8 cellular contexts compared by ENCODE assay signal in the genomic region with DNA sequence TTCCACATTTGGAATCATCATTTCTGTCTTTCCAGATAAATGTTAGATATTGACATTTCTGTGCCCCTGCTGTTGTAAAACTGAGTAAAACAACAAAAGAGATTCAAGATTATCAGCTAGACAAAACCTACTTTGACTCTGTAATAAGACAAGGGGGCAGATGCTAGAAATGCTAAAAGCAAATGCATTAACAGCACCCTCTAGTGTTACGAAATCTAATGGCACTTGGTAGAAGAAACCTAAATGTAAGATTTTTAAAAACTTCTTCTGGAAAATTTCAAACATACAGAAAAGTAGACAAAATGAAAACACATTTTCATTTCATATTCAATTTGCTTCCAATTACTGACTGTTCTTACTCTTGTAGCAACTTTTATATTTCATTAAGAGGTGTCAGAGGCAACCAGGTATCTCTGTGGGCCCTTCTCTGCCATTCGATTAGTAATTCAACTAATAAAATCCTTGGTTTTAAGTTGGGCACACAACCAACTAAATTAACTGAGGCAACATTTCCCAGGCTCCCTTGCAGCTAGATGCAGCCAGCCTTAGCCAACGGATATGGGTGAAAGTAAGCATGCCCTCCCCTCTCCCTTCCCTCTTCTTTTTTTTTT. TPM values are rescaled to one million over a fixed set of nuclear protein-coding genes. Genes with fewer than 3 reads are reported as not detected.
DNase-seq lines count a peak whose midpoint lies in the region; ATAC-seq, FAIRE-seq and TF ChIP-seq lines count a peak whose summit lies in the region.

No MANE protein-coding gene starts in this region.

- no peak for DNase-seq in BE2C
- DNase-seq in H54 (ENCODE audit: insufficient read length, low spot score): peak; percentile 19
- DNase-seq in NCI-H526 treated with DMSO at 0.1 percent for 48 hours (lab: John Stamatoyannopoulos, UW): peak; percentile 50
- DNase-seq in GM12878 (ENCODE audit: low read depth, low spot score): no peak
- no peak for DNase-seq in kidney epithelial cell (ENCODE audit: low read depth)
- DNase-seq in upper lobe of left lung: no peak
- no peak for DNase-seq in HEK293T (ENCODE audit: extremely low spot score)
- DNase-seq in activated CD4-positive, alpha-beta memory T cell treated with anti-CD3 and anti-CD28 coated beads, Interleukin-2, amount 10 ng/mL, durations not matched to agents 7 days and 5 days: no peak

- BruUV-seq in GM12878 (replicated peaks; lab: Mats Ljungman, UMichigan): no TSS peak

- peaks cover 5% of the 10 kb centered on the region for H3K36me3 Mint-ChIP-seq in activated CD4-positive, alpha-beta memory T cell treated with anti-CD3 and anti-CD28 coated beads, Interleukin-2, amount 10 ng/mL, durations not matched to agents 7 days and 5 days (ENCODE audit: low read depth)

- SMC1A ChIA-PET in GM12878 (lab: Charles Lee; ENCODE audit: uncharacterized antibody, unreplicated experiment): interaction anchor here (0.7 to 4.1 kb wide), 34 partner anchors 8 to 267 kb away, joined by 3 to 58 read pairs (median 4); no protein-coding TSS in a partner anchor

- RAD21 ChIA-PET in GM12878 (lab: Charles Lee; ENCODE audit: unreplicated experiment): interaction anchor here (0.5 to 5.3 kb wide), 25 partner anchors 9 to 1111 kb away, joined by 3 to 54 read pairs (median 4); a partner anchor contains a TSS

- no peak overlapping the region for H2AFZ ChIP-seq in GM12878 (ENCODE audit: control insufficient read depth, low read depth, low read length)

- POLR2A ChIA-PET in GM12878 (lab: Charles Lee) (interaction anchor here (0.7 to 1.9 kb wide), 8 partner anchors 9 to 197 kb away, joined by 3 to 8 read pairs (median 4); no protein-coding TSS in a partner anchor), HEK293T (lab: Yijun Ruan, JAX) (no interaction called here)
- POLR2A ChIA-PET in activated CD4-positive, alpha-beta memory T cell treated with anti-CD3 and anti-CD28 coated beads, Interleukin-2, amount 10 ng/mL, durations not matched to agents 7 days and 5 days (lab: Charles Lee): interaction anchor here (0.9 to 1.7 kb wide), 2 partner anchors 193 to 197 kb away, joined by 3 to 7 read pairs; no protein-coding TSS in a partner anchor

- no peak overlapping the region for H3K4me2 ChIP-seq in GM12878 (ENCODE audit: control insufficient read depth, insufficient read depth)

- H3K9me3 ChIP-seq in BE2C (no peaks in the 10 kb centered on the region), GM12878 (replicated peaks; ENCODE audit: control insufficient read depth, insufficient read depth, low read length) (no peaks in the 10 kb centered on the region; the same call in 2 of the 3 replicates), upper lobe of left lung (no peaks in the 10 kb centered on the region)

- H3K27ac ChIP-seq in GM12878 (ENCODE audit: control insufficient read depth, insufficient read depth): no peak overlapping the region
- no peak overlapping the region for H3K27ac ChIP-seq in upper lobe of left lung

- no peak overlapping the region for H3K27ac Mint-ChIP-seq in activated CD4-positive, alpha-beta memory T cell treated with anti-CD3 and anti-CD28 coated beads, Interleukin-2, amount 10 ng/mL, durations not matched to agents 7 days and 5 days

- TF ChIP-seq EP300 in GM12878 (IDR thresholded peaks at IDR 0.05; ENCODE audit: borderline replicate concordance in 1 of 2, control insufficient read depth in 1 of 2, low read depth in 2 of 2, low read length in 2 of 2) (no peak), upper lobe of left lung (IDR thresholded peaks at IDR 0.05) (no peak)

- intact Hi-C loops in GM12878 (cut with micrococcal nuclease; ENCODE audit: unreplicated experiment): loop anchor here (2.0 to 10.0 kb wide), 2 partner anchors 82 to 144 kb away; no protein-coding TSS in a partner anchor

- H3K27me3 ChIP-seq in BE2C (no peaks in the 10 kb centered on the region), GM12878 (replicated peaks in 1 of 2; ENCODE audit: control insufficient read depth in 2 of 2, insufficient read depth in 2 of 2, low read length in 1 of 2) (no peaks in the 10 kb centered on the region), kidney epithelial cell (ENCODE audit: control insufficient read depth, insufficient read depth, low read length) (no peaks in the 10 kb centered on the region), upper lobe of left lung (no peaks in the 10 kb centered on the region)

- H4K20me1 ChIP-seq in GM12878 (ENCODE audit: control insufficient read depth, insufficient read depth): no peaks in the 10 kb centered on the region

- ATAC-seq in GM12878 (peak; percentile 75), upper lobe of left lung (ENCODE audit: low FRiP score in 2 of 2) (peak; percentile 77 to 82)

- FAIRE-seq in H54 (lab: Jason Lieb, UNC): peak; percentile 61
- peak; percentile 64 for FAIRE-seq in GM12878 (lab: Jason Lieb, UNC)

- H3K4me3 Mint-ChIP-seq in activated CD4-positive, alpha-beta memory T cell treated with anti-CD3 and anti-CD28 coated beads, Interleukin-2, amount 10 ng/mL, durations not matched to agents 7 days and 5 days: no peak overlapping the region

- no peaks in the 10 kb centered on the region for H3K79me2 ChIP-seq in GM12878 (ENCODE audit: control insufficient read depth, insufficient read depth, low read length)

- H3K9me3 Mint-ChIP-seq in activated CD4-positive, alpha-beta memory T cell treated with anti-CD3 and anti-CD28 coated beads, Interleukin-2, amount 10 ng/mL, durations not matched to agents 7 days and 5 days: peaks cover 4% of the 10 kb centered on the region

- TF ChIP-seq CTCF in BE2C (IDR thresholded peaks at IDR 0.05; ENCODE audit: low read depth, low read length): peak; percentile 83
- TF ChIP-seq CTCF in GM12878 (IDR thresholded peaks at IDR 0.05 in 2 of 3, conservative IDR thresholded peaks at IDR 0.05 in 1 of 3; ENCODE audit: control insufficient read depth in 2 of 3, extremely low read depth in 1 of 3, insufficient read depth in 1 of 3, low read depth in 3 of 3, low read length in 3 of 3): peak; percentile 66 to 84 (median 82)
- peak; percentile 68 for TF ChIP-seq CTCF in kidney epithelial cell (IDR thresholded peaks at IDR 0.05; ENCODE audit: insufficient read depth, low read length, poor library complexity, severe bottlenecking)
- peak; percentile 64 to 80 (median 70) for TF ChIP-seq CTCF in upper lobe of left lung (IDR thresholded peaks at IDR 0.05)

- H3K4me3 ChIP-seq in BE2C (ENCODE audit: low read depth, low read length): no peak overlapping the region
- no peak overlapping the region for H3K4me3 ChIP-seq in GM12878
- H3K4me3 ChIP-seq in kidney epithelial cell (ENCODE audit: low read depth, low read length): no peak overlapping the region
- H3K4me3 ChIP-seq in upper lobe of left lung: no peak overlapping the region

- no peaks in the 10 kb centered on the region for H3K27me3 Mint-ChIP-seq in activated CD4-positive, alpha-beta memory T cell treated with anti-CD3 and anti-CD28 coated beads, Interleukin-2, amount 10 ng/mL, durations not matched to agents 7 days and 5 days

- TF ChIP-seq POLR2A in H54 (IDR thresholded peaks at IDR 0.05; ENCODE audit: low read depth, low read length): no peak
- TF ChIP-seq POLR2A in GM12878 (IDR thresholded peaks at IDR 0.05; ENCODE audit: low read depth, low read length): no peak
- no peak for TF ChIP-seq POLR2A in upper lobe of left lung (IDR thresholded peaks at IDR 0.05)

- CTCF ChIA-PET in GM12878 (lab: Yijun Ruan, JAX): interaction anchor here (0.5 to 6.7 kb wide), 51 partner anchors 8 to 351 kb away, joined by 3 to 86 read pairs (median 4); a partner anchor contains a TSS
- CTCF ChIA-PET in HEK293T (lab: Yijun Ruan, JAX): interaction anchor here (0.7 kb wide), 1 partner anchor 145 kb away, joined by 5 read pairs; no protein-coding TSS in a partner anchor
- CTCF ChIA-PET in activated CD4-positive, alpha-beta memory T cell treated with anti-CD3 and anti-CD28 coated beads, Interleukin-2, amount 10 ng/mL, durations not matched to agents 7 days and 5 days (lab: Charles Lee): interaction anchor here (0.6 to 4.8 kb wide), 26 partner anchors 8 to 348 kb away, joined by 3 to 28 read pairs (median 4); no protein-coding TSS in a partner anchor

- WGBS in GM12878 (ENCODE audit: insufficient coverage, insufficient replicate concordance, low lambda C conversion rate, missing lambda C conversion rate): 45% methylated on average over 3 of the region's 3 CpGs
- 60 to 61% methylated on average over 3 of the region's 3 CpGs for WGBS in upper lobe of left lung, 2 donors

- H3K36me3 ChIP-seq in BE2C (peaks cover 4% of the 10 kb centered on the region; the same call in 1 of the 2 replicates), GM12878 (ENCODE audit: control insufficient read depth in 2 of 2, insufficient read depth in 2 of 2, low read length in 1 of 2) (no peaks in the 10 kb centered on the region; a peak in 1 of 4 replicates), kidney epithelial cell (ENCODE audit: control insufficient read depth, insufficient read depth, low read length) (no peaks in the 10 kb centered on the region), upper lobe of left lung (no peaks in the 10 kb centered on the region)

- H3K9ac ChIP-seq in GM12878 (ENCODE audit: control insufficient read depth, insufficient read depth, low read length): no peak overlapping the region

- in situ Hi-C loops in GM12878 (cut with MboI): no loop called here

- TF ChIP-seq RAD21 in GM12878 (IDR thresholded peaks at IDR 0.05; ENCODE audit: insufficient read depth, low read depth, low read length): peak; percentile 88

- H3K4me1 Mint-ChIP-seq in activated CD4-positive, alpha-beta memory T cell treated with anti-CD3 and anti-CD28 coated beads, Interleukin-2, amount 10 ng/mL, durations not matched to agents 7 days and 5 days: peaks cover 9% of the 10 kb centered on the region

- H3K4me1 ChIP-seq in BE2C: no peaks in the 10 kb centered on the region
- H3K4me1 ChIP-seq in GM12878 (ENCODE audit: control insufficient read depth, insufficient read depth, low read length): peaks cover 9% of the 10 kb centered on the region
- H3K4me1 ChIP-seq in upper lobe of left lung: peaks cover 0 to 15% (median 10%) of the 10 kb centered on the region in 4 donors

RNA-seq across cellular contexts. Expression of a gene that starts 45.0 kb away (rescaled TPM):
- 13.5 TPM for polyA plus RNA-seq in BE2C (2012; ENCODE audit: insufficient read depth, insufficient read length, low read depth)
- total RNA-seq in GM12878 (2013; cell fraction: nucleolus; rRNA removed): 293 and 316 TPM in 2 replicates
- total RNA-seq in GM12878 (2014; rRNA removed) (42.6 and 44.8 TPM in 2 replicates), GM12878 (2014; rRNA removed; fragmentation: Illumina TruSeq; extraction: Trizol) (28.3 and 29.4 TPM in 2 replicates), GM12878 (2021) (51.7 and 56.1 TPM in 2 replicates), kidney epithelial cell (20.1 and 21.4 TPM in 2 replicates), upper lobe of left lung (10 to 100 TPM; 13.1 to 26.2 (median 19.2) TPM)
- 11.1 TPM for polyA plus RNA-seq in GM12878 (2011; ENCODE audit: low read depth)
- polyA plus RNA-seq in GM12878 (2011; rRNA removed) (28.5 and 38.9 TPM in 2 replicates), GM12878 (2014; fragmentation: Illumina TruSeq; extraction: Trizol) (46.2 and 46.3 TPM in 2 replicates), GM12878 (2014; fragmentation: Nextera tagmentation; extraction: Ambion mirVana) (1 to 10 TPM; 4.4 to 5.9 TPM), GM12878 (2014; rRNA removed) (39.3 and 44.0 TPM in 2 replicates), GM12878 (2016; fragmentation: Nextera tagmentation; extraction: Ambion mirVana) (10 to 100 TPM; 29.3 to 32.2 TPM)
- polyA plus RNA-seq in GM12878 (2011; cell fraction: cytosol; rRNA removed): 31.9 and 39.7 TPM in 2 replicates
- polyA plus RNA-seq in GM12878 (2011; cell fraction: nucleus; rRNA removed): 84.7 and 104 TPM in 2 replicates
- 12.0 and 13.0 TPM in 2 replicates for polyA plus RNA-seq in GM12878 (2012)
- 58.9 and 61.7 TPM in 2 replicates for polyA minus RNA-seq in GM12878 (2011; rRNA and poly(A)+ RNA removed)
- polyA minus RNA-seq in GM12878 (2011; cell fraction: cytosol; rRNA and poly(A)+ RNA removed): 13.8 and 14.7 TPM in 2 replicates
- polyA minus RNA-seq in GM12878 (2011; cell fraction: nucleus; rRNA and poly(A)+ RNA removed): 42.1 and 54.6 TPM in 2 replicates
- 10 to 100 TPM; 12.9 to 14.1 TPM for total RNA-seq in activated CD4-positive, alpha-beta memory T cell treated with anti-CD3 and anti-CD28 coated beads, Interleukin-2, amount 10 ng/mL, durations not matched to agents 7 days and 5 days

Comparison
In these comparisons a context has a peak if more than half of its experiments do, and no peak if none do; other contexts are left out.
1. DNase-seq: peak in H54 (single experiment) and NCI-H526 treated with DMSO at 0.1 percent for 48 hours (single experiment); none in BE2C (single experiment), GM12878 (single experiment), kidney epithelial cell (single experiment), upper lobe of left lung (0 of 2), HEK293T (single experiment) and activated CD4-positive, alpha-beta memory T cell treated with anti-CD3 and anti-CD28 coated beads, Interleukin-2, amount 10 ng/mL, durations not matched to agents 7 days and 5 days (single experiment).
2. Peak in every context shown above with its lines, with median percentiles within 50 percentile points of each other: CTCF ChIP-seq.